9 cellular contexts compared by ENCODE assay signal in the genomic region with DNA sequence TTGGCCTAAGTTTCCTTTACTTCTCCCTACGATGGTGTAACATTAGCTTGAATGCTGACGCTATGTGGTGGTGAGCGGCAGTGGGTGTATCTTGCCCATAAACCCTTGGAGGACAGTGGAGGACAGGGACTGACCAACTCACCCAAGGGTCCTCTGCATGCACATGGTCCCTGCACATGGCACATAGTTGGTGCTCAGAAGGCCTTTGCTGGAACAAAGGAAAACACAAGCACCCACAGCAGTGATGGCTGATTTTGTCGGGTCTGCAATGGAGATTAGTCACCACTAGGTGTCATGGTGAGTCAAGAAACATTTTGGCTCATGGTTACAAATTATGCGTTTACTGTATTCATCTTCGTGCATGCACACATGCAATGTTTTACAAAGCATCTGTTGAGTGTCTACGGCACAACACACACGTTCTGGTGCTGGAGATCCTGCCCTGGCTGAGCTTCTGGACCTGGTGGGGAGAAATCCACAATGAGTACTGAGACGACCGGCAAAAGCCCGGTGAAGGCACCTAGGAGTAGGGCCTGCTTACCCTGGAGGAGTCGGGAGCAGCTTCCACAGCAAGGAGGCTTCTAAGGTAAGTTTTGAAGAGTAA. TPM values are rescaled to one million over a fixed set of nuclear protein-coding genes. Genes with fewer than 3 reads are reported as not detected.
A peak's percentile ranks its signal among the peaks of the same experiment; 100 is the strongest.
DNase-seq lines count a peak whose midpoint lies in the region; ATAC-seq, FAIRE-seq and TF ChIP-seq lines count a peak whose summit lies in the region.
"Had no signal": no experiment of that assay in that cellular context is flagged by ENCODE, and none has a peak within 500 bp of the region (broad histone marks: within the 10 kb centered on the region; RNA-seq: fewer than 3 reads in every experiment).

No MANE protein-coding gene starts in this region.

- H3K9ac ChIP-seq in H9 (ENCODE audit: extremely low read depth, insufficient read length, low read length), result no peak overlapping the region
- H3K9ac ChIP-seq in OCI-LY3 (ENCODE audit: low read length), result no peak overlapping the region
- H3K9ac ChIP-seq in GM12878 (ENCODE audit: control insufficient read depth, insufficient read depth, low read length), result no peak overlapping the region
- 0 out of 2 replicates have a peak overlapping the region, but pooled peaks have one; percentile 18 for H3K9ac ChIP-seq in iPS-20b (ENCODE audit: low read depth, low read length)

- no peaks in the 10 kb centered on the region for H3K36me3 Mint-ChIP-seq in CD8-positive, alpha-beta memory T cell
- no peaks in the 10 kb centered on the region for H3K36me3 Mint-ChIP-seq in H9 (ENCODE audit: insufficient read depth in 1 of 3, low read depth in 3 of 3)

- no peak overlapping the region for H3K4ac ChIP-seq in H9 (ENCODE audit: low read depth, low read length)

- BruUV-seq in GM12878 (replicated peaks; lab: Mats Ljungman, UMichigan), result no TSS peak

- H3K4me3 Mint-ChIP-seq in CD8-positive, alpha-beta memory T cell, result no peak overlapping the region
- H3K4me3 Mint-ChIP-seq in H9, result no peak overlapping the region

- H3K4me3 ChIP-seq in CD8-positive, alpha-beta memory T cell (ENCODE audit: low read length), result no peak overlapping the region
- H3K4me3 ChIP-seq in OCI-LY3 (ENCODE audit: low read length) (no peak overlapping the region), GM12878 (no peak overlapping the region), iPS-20b (ENCODE audit: low read length) (no peak overlapping the region)
- H3K4me3 ChIP-seq: SJCRH30 had no signal

- no peak overlapping the region for H4K8ac ChIP-seq in H9 (replicated peaks; ENCODE audit: insufficient read length, low read depth, low read length)

- H2AFZ ChIP-seq in H9 (ENCODE audit: low read length), result peak overlapping the region; percentile 75
- peak overlapping the region; percentile 37; the same call in 1 of the 2 replicates for H2AFZ ChIP-seq in OCI-LY3 (ENCODE audit: low read depth, low read length)
- no peak overlapping the region for H2AFZ ChIP-seq in GM12878 (ENCODE audit: control insufficient read depth, low read depth, low read length)

- H2BK20ac ChIP-seq in H9 (ENCODE audit: low read depth, low read length, poor library complexity, severe bottlenecking), result no peak overlapping the region

- no peak overlapping the region for H2BK15ac ChIP-seq in H9 (ENCODE audit: low read depth, low read length)

- no peak for TF ChIP-seq EP300 in GM12878 (IDR thresholded peaks at IDR 0.05; ENCODE audit: borderline replicate concordance in 1 of 2, control insufficient read depth in 1 of 2, low read depth in 2 of 2, low read length in 2 of 2)

- H3K23me2 ChIP-seq in H9 (ENCODE audit: insufficient read length, low read depth, low read length, poor library complexity, severe bottlenecking), result no peaks in the 10 kb centered on the region

- in situ Hi-C loops in GM12878 (cut with MboI), result no loop called here

- no peaks in the 10 kb centered on the region for H3K9me3 Mint-ChIP-seq in CD8-positive, alpha-beta memory T cell
- peaks cover 0 to 3% of the 10 kb centered on the region in 2 experiments; a peak in 1 of 5 replicates for H3K9me3 Mint-ChIP-seq in H9

- no peaks in the 10 kb centered on the region for H3K79me2 ChIP-seq in H9 (ENCODE audit: insufficient read depth, low read length)
- no peaks in the 10 kb centered on the region for H3K79me2 ChIP-seq in OCI-LY3 (ENCODE audit: low read length)
- H3K79me2 ChIP-seq in GM12878 (ENCODE audit: control insufficient read depth, insufficient read depth, low read length), result no peaks in the 10 kb centered on the region

- peak overlapping the region in 4 of 8 donors; percentile 24 to 73 (median 32) for H3K27ac Mint-ChIP-seq in CD8-positive, alpha-beta memory T cell
- H3K27ac Mint-ChIP-seq in H9, result peak overlapping the region in 1 of 3 experiments; percentile 75; a peak in 1 of 7 replicates

- peaks cover 0 to 5% of the 10 kb centered on the region in 2 donors for H3K27me3 Mint-ChIP-seq in CD8-positive, alpha-beta memory T cell
- H3K27me3 Mint-ChIP-seq in H9 (ENCODE audit: low read depth), result no peaks in the 10 kb centered on the region; the same call in 1 of the 2 replicates

- POLR2A ChIA-PET in CD8-positive, alpha-beta memory T cell (lab: Charles Lee), result no interaction called here
- POLR2A ChIA-PET in GM12878 (lab: Charles Lee), result no interaction called here

- H4K91ac ChIP-seq in H9 (ENCODE audit: insufficient read length, low read depth, low read length), result no peak overlapping the region

- H3K4me1 ChIP-seq in CD8-positive, alpha-beta memory T cell (ENCODE audit: insufficient read depth, low read length), result peaks cover 4% of the 10 kb centered on the region
- H3K4me1 ChIP-seq in H9 (ENCODE audit: insufficient read depth, low read length) (peaks cover 3% of the 10 kb centered on the region; the same call in 1 of the 2 replicates), OCI-LY3 (ENCODE audit: low read length) (no peaks in the 10 kb centered on the region), GM12878 (ENCODE audit: control insufficient read depth, insufficient read depth, low read length) (no peaks in the 10 kb centered on the region), iPS-20b (ENCODE audit: insufficient read depth, low read length) (peaks cover 16% of the 10 kb centered on the region; the same call in 1 of the 2 replicates)
- H3K4me1 ChIP-seq: SJCRH30 had no signal

- ATAC-seq in GM12878, result peak; percentile 70
- ATAC-seq in HG02623 (IDR thresholded peaks at IDR 0.05; ENCODE audit: unreplicated experiment), result no peak
- ATAC-seq in GM18519 (IDR thresholded peaks at IDR 0.05; ENCODE audit: low FRiP score, unreplicated experiment), result no peak

- no peak overlapping the region for H3T11ph ChIP-seq in H9 (ENCODE audit: low read length)

- no peak overlapping the region for H2AK5ac ChIP-seq in H9 (ENCODE audit: insufficient read length, low read length)

- H2BK5ac ChIP-seq in H9 (ENCODE audit: insufficient read length, low read length), result no peak overlapping the region

- peak; percentile 87 for TF ChIP-seq CTCF in H9 (conservative IDR thresholded peaks at IDR 0.05)
- peak; percentile 86 for TF ChIP-seq CTCF in OCI-LY3 (IDR thresholded peaks at IDR 0.05; ENCODE audit: low read depth, low read length)
- peak; percentile 72 to 80 (median 75) for TF ChIP-seq CTCF in GM12878 (IDR thresholded peaks at IDR 0.05 in 2 of 3, conservative IDR thresholded peaks at IDR 0.05 in 1 of 3; ENCODE audit: control insufficient read depth in 2 of 3, extremely low read depth in 1 of 3, insufficient read depth in 1 of 3, low read depth in 3 of 3, low read length in 3 of 3)

- WGBS in H9 (ENCODE audit: extremely low coverage, insufficient read length, low lambda C conversion rate), result no CpG with 5 or more reads among the region's 12 CpGs
- WGBS in GM12878 (ENCODE audit: insufficient coverage, insufficient replicate concordance, low lambda C conversion rate, missing lambda C conversion rate), result 49% methylated on average over 12 of the region's 12 CpGs

- H3K27ac ChIP-seq in CD8-positive, alpha-beta memory T cell (ENCODE audit: low read depth, low read length), result no peak overlapping the region
- H3K27ac ChIP-seq in H9 (ENCODE audit: insufficient read length, low read depth, low read length) (no peak overlapping the region), OCI-LY3 (ENCODE audit: low read length) (no peak overlapping the region), GM12878 (ENCODE audit: control insufficient read depth, insufficient read depth) (no peak overlapping the region), iPS-20b (ENCODE audit: low read length) (no peak overlapping the region)
- H3K27ac ChIP-seq: SJCRH30 had no signal

- no peak overlapping the region for H4K5ac ChIP-seq in H9 (ENCODE audit: insufficient read length, low read depth, low read length)

- H3K23ac ChIP-seq in H9 (ENCODE audit: insufficient read length, low read depth, low read length), result no peak overlapping the region

- FAIRE-seq in GM12878 (lab: Jason Lieb, UNC), result peak; percentile 93

- no peaks in the 10 kb centered on the region for H3K27me3 ChIP-seq in CD8-positive, alpha-beta memory T cell (ENCODE audit: insufficient read depth, low read length, poor library complexity, severe bottlenecking)
- no peaks in the 10 kb centered on the region for H3K27me3 ChIP-seq in H9 (ENCODE audit: insufficient read depth, low read length)
- H3K27me3 ChIP-seq in OCI-LY3 (ENCODE audit: low read depth, low read length), result peaks cover 10% of the 10 kb centered on the region
- no peaks in the 10 kb centered on the region; a peak in 1 of 4 replicates for H3K27me3 ChIP-seq in GM12878 (replicated peaks in 1 of 2; ENCODE audit: control insufficient read depth in 2 of 2, insufficient read depth in 2 of 2, low read length in 1 of 2)
- no peaks in the 10 kb centered on the region; the same call in 1 of the 2 replicates for H3K27me3 ChIP-seq in iPS-20b (ENCODE audit: insufficient read depth, low read length)

- H2BK12ac ChIP-seq in H9 (ENCODE audit: insufficient read length, low read depth, low read length), result no peak overlapping the region

- H4K20me1 ChIP-seq in H9 (ENCODE audit: control insufficient read depth, insufficient read depth, insufficient read length), result no peaks in the 10 kb centered on the region
- H4K20me1 ChIP-seq in OCI-LY3 (ENCODE audit: insufficient read depth, low read length), result no peaks in the 10 kb centered on the region
- no peaks in the 10 kb centered on the region for H4K20me1 ChIP-seq in GM12878 (ENCODE audit: control insufficient read depth, insufficient read depth)

- intact Hi-C loops in GM12878 (cut with micrococcal nuclease; ENCODE audit: unreplicated experiment), result loop anchor here (1.0 to 10.0 kb wide), 3 partner anchors 342 to 545 kb away; a partner anchor contains a TSS

- H3K18ac ChIP-seq in H9 (ENCODE audit: insufficient read length, low read depth, low read length), result no peak overlapping the region

- RAD21 ChIA-PET in GM12878 (lab: Charles Lee; ENCODE audit: unreplicated experiment), result interaction anchor here (0.9 to 1.4 kb wide), 2 partner anchors 19 to 378 kb away, joined by 4 read pairs; no protein-coding TSS in a partner anchor

- H3K4me2 ChIP-seq in H9 (ENCODE audit: insufficient read depth, insufficient read length, low read length) (no peak overlapping the region), OCI-LY3 (ENCODE audit: low read length) (no peak overlapping the region), GM12878 (ENCODE audit: control insufficient read depth, insufficient read depth) (no peak overlapping the region)

- no peak overlapping the region for H3K56ac ChIP-seq in H9 (ENCODE audit: insufficient read length, low read depth, low read length)

- peaks cover 0 to 2% (median 0%) of the 10 kb centered on the region in 3 donors for H3K4me1 Mint-ChIP-seq in CD8-positive, alpha-beta memory T cell
- H3K4me1 Mint-ChIP-seq in H9, result peaks cover 15 to 22% of the 10 kb centered on the region in 2 experiments

- no peaks in the 10 kb centered on the region for H3K79me1 ChIP-seq in H9 (ENCODE audit: insufficient read depth, low read depth, low read length, poor library complexity, severe bottlenecking)

- H3K9me3 ChIP-seq in CD8-positive, alpha-beta memory T cell (ENCODE audit: low read length), result no peaks in the 10 kb centered on the region
- H3K9me3 ChIP-seq in H9 (ENCODE audit: control insufficient read depth, low read depth, low read length), result no peaks in the 10 kb centered on the region
- no peaks in the 10 kb centered on the region for H3K9me3 ChIP-seq in OCI-LY3 (ENCODE audit: insufficient read depth, low read length)
- no peaks in the 10 kb centered on the region for H3K9me3 ChIP-seq in GM12878 (replicated peaks; ENCODE audit: control insufficient read depth, insufficient read depth, low read length)
- H3K9me3 ChIP-seq in iPS-20b (ENCODE audit: insufficient read depth, low read depth, low read length), result no peaks in the 10 kb centered on the region
- H3K9me3 ChIP-seq: SJCRH30 had no signal

- H2BK120ac ChIP-seq in H9 (ENCODE audit: low read depth, low read length, poor library complexity, severe bottlenecking), result no peak overlapping the region

- 0 out of 2 replicates have a peak overlapping the region, but pooled peaks have one; percentile 25 for H3K14ac ChIP-seq in H9 (ENCODE audit: insufficient read depth, low read length)

- no peak for TF ChIP-seq POLR2A in GM12878 (IDR thresholded peaks at IDR 0.05; ENCODE audit: low read depth, low read length)

- H3K36me3 ChIP-seq in CD8-positive, alpha-beta memory T cell (ENCODE audit: insufficient read depth, low read length), result no peaks in the 10 kb centered on the region
- no peaks in the 10 kb centered on the region for H3K36me3 ChIP-seq in OCI-LY3 (replicated peaks; ENCODE audit: low read depth, low read length)
- no peaks in the 10 kb centered on the region for H3K36me3 ChIP-seq in GM12878 (ENCODE audit: control insufficient read depth in 2 of 2, insufficient read depth in 2 of 2, low read length in 1 of 2)
- H3K36me3 ChIP-seq in iPS-20b (ENCODE audit: insufficient read depth, low read depth, low read length), result no peaks in the 10 kb centered on the region
- H3K36me3 ChIP-seq: SJCRH30 had no signal

- SMC1A ChIA-PET in GM12878 (lab: Charles Lee; ENCODE audit: uncharacterized antibody, unreplicated experiment), result interaction anchor here (0.8 to 1.5 kb wide), 4 partner anchors 10 to 404 kb away, joined by 3 to 4 read pairs (median 4); no protein-coding TSS in a partner anchor

- TF ChIP-seq RAD21 in GM12878 (IDR thresholded peaks at IDR 0.05; ENCODE audit: insufficient read depth, low read depth, low read length), result peak; percentile 70

- CTCF ChIA-PET in CD8-positive, alpha-beta memory T cell (lab: Charles Lee), result interaction anchor here (0.6 to 10.4 kb wide), 11 partner anchors 12 to 599 kb away, joined by 3 to 106 read pairs (median 4); a partner anchor contains a TSS
- CTCF ChIA-PET in GM12878 (lab: Yijun Ruan, JAX), result interaction anchor here (0.7 to 8.1 kb wide), 10 partner anchors 8 to 406 kb away, joined by 3 to 73 read pairs (median 4); no protein-coding TSS in a partner anchor

- peak in 3 of 5 donors; percentile 9 to 45 (median 24) for DNase-seq in CD8-positive, alpha-beta memory T cell
- DNase-seq in H9, result peak; percentile 69
- DNase-seq in GM12878 (ENCODE audit: low read depth, low spot score), result no peak
- DNase-seq in stimulated activated CD4-positive, alpha-beta T cell treated with anti-CD3 and anti-CD28 coated beads, Interleukin-1b, Interleukin-23, amount 100 ng/mL, for 48 hours, result peak; percentile 18

RNA-seq across cellular contexts. Expression of a gene that starts 44.0 kb away (rescaled TPM):
- total RNA-seq in CD8-positive, alpha-beta memory T cell, result 10 to 100 TPM; 46.5 to 54.1 TPM
- 52.0 TPM for polyA plus RNA-seq in CD8-positive, alpha-beta memory T cell
- 39.4 and 43.3 TPM in 2 replicates for total RNA-seq in H9 (2021)
- 2.8 and 6.7 TPM in 2 replicates for total RNA-seq in GM12878 (2013; cell fraction: nucleolus; rRNA removed)
- 22.9 and 23.8 TPM in 2 replicates for total RNA-seq in GM12878 (2014; rRNA removed)
- 35.3 and 35.5 TPM in 2 replicates for total RNA-seq in GM12878 (2014; rRNA removed; fragmentation: Illumina TruSeq; extraction: Trizol)
- 28.6 and 31.3 TPM in 2 replicates for total RNA-seq in GM12878 (2021)
- 27.9 TPM for polyA plus RNA-seq in GM12878 (2011; ENCODE audit: low read depth)
- polyA plus RNA-seq in GM12878 (2011; rRNA removed), result 31.9 and 38.3 TPM in 2 replicates
- polyA plus RNA-seq in GM12878 (2011; cell fraction: cytosol; rRNA removed), result 18.2 and 23.2 TPM in 2 replicates
- 7.4 and 10.0 TPM in 2 replicates for polyA plus RNA-seq in GM12878 (2011; cell fraction: nucleus; rRNA removed)
- 21.7 and 25.6 TPM in 2 replicates for polyA plus RNA-seq in GM12878 (2012)
- 59.7 and 74.3 TPM in 2 replicates for polyA plus RNA-seq in GM12878 (2014; fragmentation: Illumina TruSeq; extraction: Trizol)
- 100 to 1,000 TPM; 109 to 111 TPM for polyA plus RNA-seq in GM12878 (2014; fragmentation: Nextera tagmentation; extraction: Ambion mirVana)
- polyA plus RNA-seq in GM12878 (2014; rRNA removed), result 39.1 and 42.6 TPM in 2 replicates
- 10 to 100 TPM; 75.6 to 81.7 TPM for polyA plus RNA-seq in GM12878 (2016; fragmentation: Nextera tagmentation; extraction: Ambion mirVana)
- polyA minus RNA-seq in GM12878 (2011; rRNA and poly(A)+ RNA removed), result 11.8 and 13.0 TPM in 2 replicates
- polyA minus RNA-seq in GM12878 (2011; cell fraction: cytosol; rRNA and poly(A)+ RNA removed), result 6.4 and 8.2 TPM in 2 replicates
- 2.9 and 9.7 TPM in 2 replicates for polyA minus RNA-seq in GM12878 (2011; cell fraction: nucleus; rRNA and poly(A)+ RNA removed)
